Comparison of ENCODE assay signal across 8 cellular contexts in the genomic region with DNA sequence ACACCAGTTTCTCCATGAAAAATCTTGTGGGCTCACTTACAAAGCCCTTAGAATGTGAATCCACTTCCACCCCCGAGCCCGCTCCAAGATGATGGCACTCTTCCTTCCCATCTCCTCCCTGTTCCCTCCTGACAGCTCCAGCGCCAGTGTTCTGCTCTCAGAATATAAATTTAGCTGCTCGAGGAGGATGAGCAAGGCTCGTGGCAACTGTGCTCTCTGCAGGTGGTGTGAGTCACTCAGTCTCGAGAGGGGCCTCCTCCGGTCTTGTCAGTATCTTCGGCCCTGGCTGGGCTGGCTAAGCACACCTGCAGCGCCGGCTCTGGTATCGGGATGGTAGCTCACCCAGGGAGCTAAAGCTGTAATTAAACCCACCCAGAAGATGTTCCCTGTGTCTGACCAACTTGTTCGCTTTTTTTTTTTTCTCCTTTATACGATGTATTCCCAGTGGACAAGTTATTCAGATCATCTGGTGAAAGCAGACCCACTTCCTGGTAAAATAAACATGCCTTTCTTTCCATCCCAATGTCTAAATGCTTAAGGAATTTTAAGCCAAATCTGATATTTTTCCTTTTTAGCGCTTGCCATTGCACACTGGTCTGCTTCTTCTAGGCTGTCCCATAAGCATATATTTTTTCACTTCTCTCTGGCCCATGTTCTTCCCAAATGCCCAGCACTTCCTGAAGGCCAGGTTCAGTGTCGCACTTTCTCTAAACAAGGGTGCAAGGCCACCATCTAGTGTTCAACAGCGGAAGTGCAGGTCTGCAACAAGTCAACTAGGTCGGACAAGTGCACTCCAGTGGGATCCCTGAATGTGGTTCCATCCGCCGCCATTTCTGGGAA. TPM values are rescaled to one million over a fixed set of nuclear protein-coding genes. Genes with fewer than 3 reads are reported as not detected.
DNase-seq lines count a peak whose midpoint lies in the region; ATAC-seq, FAIRE-seq and TF ChIP-seq lines count a peak whose summit lies in the region.

No MANE protein-coding gene starts in this region.

- H4K20me1 ChIP-seq in smooth muscle cell (ENCODE audit: low read depth), result no peaks in the 10 kb centered on the region

- no peaks in the 10 kb centered on the region for H3K4me1 ChIP-seq in smooth muscle cell (ENCODE audit: low read depth)

- H3K27ac ChIP-seq in smooth muscle cell (ENCODE audit: low read depth), result peak overlapping the region; percentile 30

- peak; percentile 88 to 96 for TF ChIP-seq CTCF in brain (conservative IDR thresholded peaks at IDR 0.05)
- TF ChIP-seq CTCF in smooth muscle cell (IDR thresholded peaks at IDR 0.05; ENCODE audit: borderline replicate concordance, insufficient read depth, poor library complexity, severe bottlenecking), result peak; percentile 96

- no peak overlapping the region for H3K4me3 Mint-ChIP-seq in brain

- TF ChIP-seq POLR2A in GM12892 (IDR thresholded peaks at IDR 0.05; ENCODE audit: low read depth, low read length), result no peak

- WGBS in smooth muscle cell (ENCODE audit: low lambda C conversion rate), result 31% methylated on average over 19 of the region's 19 CpGs

- peaks cover 11% of the 10 kb centered on the region for H3K27me3 ChIP-seq in smooth muscle cell (ENCODE audit: low read depth)

- DNase-seq in A172 (ENCODE audit: low spot score), result peak; percentile 95
- peak; percentile 30 for DNase-seq in GM12892 (ENCODE audit: insufficient read length)
- DNase-seq in NCI-H1436 treated with DMSO at 0.1 percent for 48 hours (lab: John Stamatoyannopoulos, UW), result peak; percentile 3
- DNase-seq in T-helper 2 cell, result peak in 4 of 5 experiments; percentile 3 to 48 (median 21)
- DNase-seq in iPS DF 4.7 (ENCODE audit: extremely low read depth, low spot score), result peak; percentile 44
- peak; percentile 36 for DNase-seq in smooth muscle cell (lab: John Stamatoyannopoulos, UW; ENCODE audit: unreplicated experiment)

- no peaks in the 10 kb centered on the region for H3K36me3 ChIP-seq in smooth muscle cell (ENCODE audit: low read depth)

- H3K4me3 ChIP-seq in smooth muscle cell, result no peak overlapping the region

- H3K36me3 Mint-ChIP-seq in brain, result no peaks in the 10 kb centered on the region

- peak overlapping the region; percentile 3 for H3K4me2 ChIP-seq in smooth muscle cell

- no peaks in the 10 kb centered on the region for H3K9me3 ChIP-seq in smooth muscle cell (replicated peaks; ENCODE audit: low read depth)

- H3K9ac ChIP-seq in smooth muscle cell (ENCODE audit: low read depth), result no peak overlapping the region

- H3K79me2 ChIP-seq in smooth muscle cell (ENCODE audit: low read depth), result no peaks in the 10 kb centered on the region

- H3K27me3 Mint-ChIP-seq in brain, result peaks cover 21% of the 10 kb centered on the region

- H3K9me3 Mint-ChIP-seq in brain, result no peaks in the 10 kb centered on the region

- H2AFZ ChIP-seq in smooth muscle cell (ENCODE audit: low read depth), result no peak overlapping the region

- no peak for ATAC-seq in HG03039 (IDR thresholded peaks at IDR 0.05; ENCODE audit: unreplicated experiment)

- peak; percentile 58 for FAIRE-seq in GM12892 (lab: Jason Lieb, UNC)

- peak overlapping the region in 1 of 5 experiments; percentile 68 for H3K27ac Mint-ChIP-seq in brain

- H3K4me1 Mint-ChIP-seq in brain, result peaks cover 14% of the 10 kb centered on the region

- H3F3A ChIP-seq in smooth muscle cell (ENCODE audit: low read depth), result no peaks in the 10 kb centered on the region

RNA-seq across cellular contexts. Expression of gene YPEL5, which starts 31.4 kb away (rescaled TPM):
- 91.4 and 112 TPM in 2 replicates for total RNA-seq in A172 (2014; rRNA removed; shearing (Covaris generic))
- polyA plus RNA-seq in GM12892 (2012; ENCODE audit: missing spikeins), result 22.3 TPM
- polyA plus RNA-seq in brain (ENCODE audit: insufficient read depth, low read depth, low replicate concordance) (36.9 TPM), smooth muscle cell (95.7 and 120 TPM in 2 replicates)
- total RNA-seq in smooth muscle cell, result 155 and 167 TPM in 2 replicates

Comparison
In these comparisons a context has a peak if more than half of its experiments do, and no peak if none do; other contexts are left out.
1. DNase-seq: peak in every context shown above with its lines; median percentile 95 in A172; 44 in iPS DF 4.7; 36 in smooth muscle cell; 30 in GM12892; 21 in T-helper 2 cell; 3 in NCI-H1436 treated with DMSO at 0.1 percent for 48 hours.